ENCODE assay signal across 18 cellular contexts in genomic region chr1:157135070-157135469, GRCh38. TPM values are rescaled to one million over a fixed set of nuclear protein-coding genes. Genes with fewer than 3 reads are reported as not detected.
DNase-seq lines count a peak whose midpoint lies in the region; ATAC-seq and TF ChIP-seq lines count a peak whose summit lies in the region.
"Had no signal": no experiment of that assay in that cellular context is flagged by ENCODE, and none has a peak within 500 bp of the region (broad histone marks: within the 10 kb centered on the region; RNA-seq: fewer than 3 reads in every experiment).

No MANE protein-coding gene starts in this region.

- H3K4me3 ChIP-seq in BLaER1 (no peak overlapping the region), GM23248 (no peak overlapping the region), mesenchymal stem cell (ENCODE audit: insufficient read depth in 1 of 2, low read depth in 1 of 2, low read length in 2 of 2) (no peak overlapping the region), colonic mucosa (no peak overlapping the region)
- H3K4me3 ChIP-seq: pancreas had no signal

- peaks cover 62% of the 10 kb centered on the region for H3K36me3 ChIP-seq in BLaER1
- peaks cover 58% of the 10 kb centered on the region for H3K36me3 ChIP-seq in GM23248 (ENCODE audit: low read depth)
- H3K36me3 ChIP-seq in mesenchymal stem cell (ENCODE audit: control insufficient read depth in 1 of 2, insufficient read depth in 2 of 2, low read depth in 1 of 2, low read length in 2 of 2), result peaks cover 13 to 61% of the 10 kb centered on the region in 2 experiments
- peaks cover 36% of the 10 kb centered on the region for H3K36me3 ChIP-seq in colonic mucosa

- H3K18ac ChIP-seq in mesenchymal stem cell (ENCODE audit: low read depth in 1 of 2, low read length in 2 of 2), result no peak overlapping the region

- no peak overlapping the region for H2AK5ac ChIP-seq in mesenchymal stem cell (ENCODE audit: low read length, severe bottlenecking)

- H3K4me3 Mint-ChIP-seq in activated naive CD8-positive, alpha-beta T cell treated with anti-CD3 and anti-CD28 coated beads, Interleukin-2, amount 50 U/mL, for 24 hours, result peak overlapping the region; percentile 97

- H4K91ac ChIP-seq in mesenchymal stem cell (ENCODE audit: low read length), result no peak overlapping the region

- no peak overlapping the region for H2BK5ac ChIP-seq in mesenchymal stem cell (ENCODE audit: low read depth, low read length, poor library complexity, severe bottlenecking)

- peaks cover 79% of the 10 kb centered on the region for H3K79me2 ChIP-seq in GM23248 (ENCODE audit: insufficient read depth)

- in situ Hi-C loops in GM23248 (cut with MboI), result no loop called here

- H2BK15ac ChIP-seq in mesenchymal stem cell (ENCODE audit: low read depth, poor library complexity, severe bottlenecking), result no peak overlapping the region

- H3K27ac ChIP-seq in BLaER1, result no peak overlapping the region
- peak overlapping the region; percentile 96; the same call in 1 of the 2 replicates for H3K27ac ChIP-seq in GM23248
- H3K27ac ChIP-seq in mesenchymal stem cell (ENCODE audit: low read length, poor library complexity, severe bottlenecking), result no peak overlapping the region
- H3K27ac ChIP-seq in colonic mucosa, result no peak overlapping the region
- H3K27ac ChIP-seq: pancreas, suprapubic skin had no signal

- H2BK12ac ChIP-seq in mesenchymal stem cell (ENCODE audit: low read length in 2 of 2), result no peak overlapping the region

- no peak for DNase-seq in GM23248
- DNase-seq in activated naive CD8-positive, alpha-beta T cell treated with anti-CD3 and anti-CD28 coated beads, Interleukin-2, amount 50 U/mL, for 24 hours, result no peak
- DNase-seq in mesenchymal stem cell, result no peak
- DNase-seq in colonic mucosa, result no peak
- no peak for DNase-seq in A172 (ENCODE audit: low spot score)
- DNase-seq in NCI-H82 treated with DMSO at 0.1 percent for 48 hours (lab: John Stamatoyannopoulos, UW; ENCODE audit: unreplicated experiment), result no peak
- DNase-seq: activated CD4-positive, CD25-positive, alpha-beta regulatory T cell treated with anti-CD3 and anti-CD28 coated beads, Interleukin-2, amount 50 U/mL, for 72 hours; activated gamma-delta T cell; Kasumi-1; midbrain; NCI-H1694 treated with DMSO at 0.1 percent for 48 hours; NCI-H510A; pancreas had no signal

- H2BK120ac ChIP-seq in mesenchymal stem cell (ENCODE audit: low read depth, low read length), result no peak overlapping the region

- peaks cover 17% of the 10 kb centered on the region for H3K79me1 ChIP-seq in mesenchymal stem cell (replicated peaks; ENCODE audit: low read length, poor library complexity, severe bottlenecking)

- H3K27me3 ChIP-seq in BLaER1 (no peaks in the 10 kb centered on the region), GM23248 (replicated peaks; ENCODE audit: insufficient read depth) (no peaks in the 10 kb centered on the region), mesenchymal stem cell (ENCODE audit: control insufficient read depth in 1 of 2, insufficient read depth in 1 of 2, low read length in 2 of 2) (no peaks in the 10 kb centered on the region), colonic mucosa (no peaks in the 10 kb centered on the region)
- H3K27me3 ChIP-seq: pancreas, suprapubic skin had no signal

- H4K20me1 ChIP-seq in BLaER1 (peaks cover 63% of the 10 kb centered on the region), GM23248 (ENCODE audit: insufficient read depth) (0 out of 2 replicates have a peak, but pooled peaks cover 5% of the 10 kb centered on the region)

- H3K14ac ChIP-seq in mesenchymal stem cell (ENCODE audit: low read length in 2 of 2), result no peak overlapping the region

- H4K8ac ChIP-seq in mesenchymal stem cell (ENCODE audit: low read length), result no peak overlapping the region

- intact Hi-C loops in colonic mucosa (cut with DNase I), result no loop called here

- whole genome bisulfite sequencing in GM23248 (ENCODE audit: low coverage in 1 of 2, low lambda C conversion rate in 2 of 2, missing lambda C conversion rate in 2 of 2), 2 experiments, result 80 to 89% methylated on average over 2 of the region's 2 CpGs
- WGBS in mesenchymal stem cell, result 94% methylated on average over 2 of the region's 2 CpGs

- peaks cover 52% of the 10 kb centered on the region for H3F3A ChIP-seq in GM23248 (ENCODE audit: insufficient read depth)

- H3K4me2 ChIP-seq in BLaER1 (peak overlapping the region; percentile 63), GM23248 (ENCODE audit: unreplicated experiment) (no peak overlapping the region), mesenchymal stem cell (ENCODE audit: low read length, poor library complexity, severe bottlenecking) (no peak overlapping the region)

- TF ChIP-seq CTCF in colonic mucosa (IDR thresholded peaks at IDR 0.05), result no peak

- H3K4ac ChIP-seq in mesenchymal stem cell (ENCODE audit: low read depth in 1 of 2, low read length in 2 of 2), result no peak overlapping the region

- H3K9ac ChIP-seq in BLaER1, result 0 out of 2 replicates have a peak overlapping the region, but pooled peaks have one; percentile 3
- H3K9ac ChIP-seq in GM23248, result no peak overlapping the region
- H3K9ac ChIP-seq in mesenchymal stem cell (ENCODE audit: low read length), result peak overlapping the region; percentile 24
- H3K9ac ChIP-seq in colonic mucosa (ENCODE audit: low read depth in 2 of 2, low read length in 2 of 2), result no peak overlapping the region

- peak overlapping the region; percentile 59 for H3K27ac Mint-ChIP-seq in activated naive CD8-positive, alpha-beta T cell treated with anti-CD3 and anti-CD28 coated beads, Interleukin-2, amount 50 U/mL, for 24 hours

- no peaks in the 10 kb centered on the region for H3K9me2 ChIP-seq in GM23248 (ENCODE audit: insufficient read depth)

- peaks cover 73% of the 10 kb centered on the region for H3K36me3 Mint-ChIP-seq in activated naive CD8-positive, alpha-beta T cell treated with anti-CD3 and anti-CD28 coated beads, Interleukin-2, amount 50 U/mL, for 24 hours (ENCODE audit: low read depth)

- H3K9me3 ChIP-seq in BLaER1 (no peaks in the 10 kb centered on the region), GM23248 (ENCODE audit: low read depth) (no peaks in the 10 kb centered on the region), mesenchymal stem cell (ENCODE audit: control insufficient read depth, low read length) (no peaks in the 10 kb centered on the region), colonic mucosa (no peaks in the 10 kb centered on the region)
- H3K9me3 ChIP-seq: pancreas, suprapubic skin had no signal

- H3K4me1 ChIP-seq in BLaER1 (peaks cover 62% of the 10 kb centered on the region), GM23248 (ENCODE audit: insufficient read depth) (peaks cover 22% of the 10 kb centered on the region), mesenchymal stem cell (ENCODE audit: control insufficient read depth, insufficient read depth, low read depth, low read length) (peaks cover 2% of the 10 kb centered on the region), colonic mucosa (peaks cover 7% of the 10 kb centered on the region)

- no peaks in the 10 kb centered on the region for H3K9me3 Mint-ChIP-seq in activated naive CD8-positive, alpha-beta T cell treated with anti-CD3 and anti-CD28 coated beads, Interleukin-2, amount 50 U/mL, for 24 hours

- H3K4me1 Mint-ChIP-seq in activated naive CD8-positive, alpha-beta T cell treated with anti-CD3 and anti-CD28 coated beads, Interleukin-2, amount 50 U/mL, for 24 hours, result peaks cover 78% of the 10 kb centered on the region

- no peak overlapping the region for H3K23ac ChIP-seq in mesenchymal stem cell (ENCODE audit: low read length in 2 of 2)

- no peak overlapping the region for H2AFZ ChIP-seq in GM23248
- no peak overlapping the region for H2AFZ ChIP-seq in mesenchymal stem cell (ENCODE audit: low read depth, low read length)

- H3K27me3 Mint-ChIP-seq in activated naive CD8-positive, alpha-beta T cell treated with anti-CD3 and anti-CD28 coated beads, Interleukin-2, amount 50 U/mL, for 24 hours, result no peaks in the 10 kb centered on the region

- ATAC-seq in activated naive CD8-positive, alpha-beta T cell treated with anti-CD3 and anti-CD28 coated beads, Interleukin-2, amount 50 U/mL, for 24 hours, result no peak
- no peak for ATAC-seq in GM21737 (IDR thresholded peaks at IDR 0.05; ENCODE audit: unreplicated experiment)
- ATAC-seq: Panc1, pancreas had no signal

RNA-seq across cellular contexts. Expression of gene ETV3, which starts 3.1 kb away (rescaled TPM):
- 10.6 and 21.4 TPM in 2 replicates for total RNA-seq in GM23248 (2014; rRNA removed; shearing (Covaris generic))
- polyA plus RNA-seq in GM23248 (2016; fragmentation: Nextera tagmentation; extraction: Ambion mirVana), result 4.8 and 5.2 TPM in 2 replicates
- 9.1 TPM for polyA plus RNA-seq in mesenchymal stem cell (2013, experiment 1 of 2)
- polyA plus RNA-seq in mesenchymal stem cell (2013, experiment 2 of 2), result 8.6 TPM
- 10 to 100 TPM; 20.7 to 38.7 TPM for total RNA-seq in colonic mucosa
- total RNA-seq in A172 (2014; rRNA removed; shearing (Covaris generic)), result 6.7 and 7.6 TPM in 2 replicates

RNA-seq across cellular contexts. Expression of gene ETV3L, which starts 35.5 kb away (rescaled TPM):
- not detected in 2 replicates for total RNA-seq in GM23248 (2014; rRNA removed; shearing (Covaris generic))
- not detected in 2 replicates for polyA plus RNA-seq in GM23248 (2016; fragmentation: Nextera tagmentation; extraction: Ambion mirVana)
- polyA plus RNA-seq in mesenchymal stem cell (2013, experiment 1 of 2), result not detected
- polyA plus RNA-seq in mesenchymal stem cell (2013, experiment 2 of 2), result not detected
- total RNA-seq in colonic mucosa, result not detected
- not detected in 2 replicates for total RNA-seq in A172 (2014; rRNA removed; shearing (Covaris generic))
- total RNA-seq: Daoy, pancreas, suprapubic skin had no signal

Comparison
In these comparisons a context has a peak if more than half of its experiments do, and no peak if none do; other contexts are left out.
1. H3K9ac ChIP-seq: peak in BLaER1 (single experiment) and mesenchymal stem cell (single experiment); none in GM23248 (single experiment) and colonic mucosa (0 of 2).